8 cellular contexts compared by ENCODE assay signal in the genomic region with DNA sequence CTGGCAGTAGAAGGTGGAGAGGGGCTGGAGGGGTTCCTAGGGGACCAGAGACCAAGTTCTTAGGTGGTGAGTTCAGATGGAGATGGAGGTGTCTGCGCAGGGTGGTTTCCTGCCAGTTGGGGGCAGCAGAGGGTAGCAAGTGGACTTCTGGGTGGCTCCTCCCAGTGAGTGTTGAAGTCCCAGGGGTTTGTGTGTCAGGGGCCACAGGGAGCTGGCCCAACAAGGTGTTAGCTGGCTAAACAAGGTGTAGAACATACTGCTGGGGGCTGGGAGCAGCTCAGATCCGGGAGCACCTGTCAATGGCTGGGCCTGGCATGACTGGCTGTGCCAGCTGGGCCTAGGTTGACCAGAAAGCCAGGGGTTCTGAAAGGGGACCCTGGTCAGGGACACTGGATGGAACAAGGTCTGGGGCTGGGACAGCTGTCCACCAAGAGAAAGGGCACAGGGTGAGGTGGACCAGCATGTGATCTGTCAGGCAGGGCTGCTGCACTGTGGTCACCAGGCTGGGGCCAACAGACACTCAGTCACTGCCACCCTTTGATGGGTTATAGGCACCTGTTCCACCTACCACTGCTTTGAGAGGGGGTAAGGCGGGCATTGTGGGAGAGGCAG. TPM values are rescaled to one million over a fixed set of nuclear protein-coding genes. Genes with fewer than 3 reads are reported as not detected.
DNase-seq lines count a peak whose midpoint lies in the region; ATAC-seq and TF ChIP-seq lines count a peak whose summit lies in the region.

No MANE protein-coding gene starts in this region.

- H3K4me1 ChIP-seq in uterus = peaks cover 0 to 1% of the 10 kb centered on the region in 2 donors

- peak; percentile 75 for ATAC-seq in HG03159 (IDR thresholded peaks at IDR 0.05; ENCODE audit: unreplicated experiment)

- H3K27me3 ChIP-seq in uterus = no peaks in the 10 kb centered on the region

- H3K4me3 ChIP-seq in fibroblast of villous mesenchyme (ENCODE audit: low read depth, low read length) (no peak overlapping the region), uterus (no peak overlapping the region)

- no peak for TF ChIP-seq POLR2A in uterus (IDR thresholded peaks at IDR 0.05)

- no peaks in the 10 kb centered on the region for H3K36me3 ChIP-seq in uterus

- H3K9me3 ChIP-seq in uterus = no peaks in the 10 kb centered on the region

- peak; percentile 94 for TF ChIP-seq CTCF in fibroblast of villous mesenchyme (IDR thresholded peaks at IDR 0.05; ENCODE audit: insufficient read depth, low read depth, low read length)
- peak; percentile 80 to 91 (median 86) for TF ChIP-seq CTCF in uterus (IDR thresholded peaks at IDR 0.05)

- intact Hi-C loops in uterus (cut with DNase I; ENCODE audit: low total_unique reads) = loop anchor here (5.0 to 10.0 kb wide), 2 partner anchors 132 to 305 kb away; no protein-coding TSS in a partner anchor

- peak overlapping the region; percentile 35 to 65 for H3K27ac ChIP-seq in uterus

- DNase-seq in SIG-M5 treated with dmso at 0.1 percent for 504 hours (lab: John Stamatoyannopoulos, UW; ENCODE audit: unreplicated experiment) (peak; percentile 61), SIG-M5 (lab: John Stamatoyannopoulos, UW) (no peak), NOMO-1 treated with dmso at 0.1 percent for 144 hours (lab: John Stamatoyannopoulos, UW; ENCODE audit: unreplicated experiment) (peak; percentile 34), fibroblast of villous mesenchyme (ENCODE audit: low read depth) (peak; percentile 70), nucleus accumbens (lab: John Stamatoyannopoulos, UW) (peak in 50 of 56 donors; percentile 19 to 84 (median 56)), uterus (peak; percentile 83 to 85)
- peak; percentile 84 to 85 for DNase-seq in activated T-cell treated with anti-CD3 and anti-CD28 coated beads, Interleukin-2, amount 50 U/mL, for 48 hours

RNA-seq across cellular contexts. Expression of a gene that starts 35.6 kb away (rescaled TPM):
- 36.4 and 47.9 TPM in 2 replicates for total RNA-seq in fibroblast of villous mesenchyme
- total RNA-seq in uterus = 100 to 1,000 TPM in 1 of 4 donors, 10 to 100 TPM in 3; 22.0 to 139 (median 31.6) TPM
